ENCODE assay signal across 2 cellular contexts in the genomic region with DNA sequence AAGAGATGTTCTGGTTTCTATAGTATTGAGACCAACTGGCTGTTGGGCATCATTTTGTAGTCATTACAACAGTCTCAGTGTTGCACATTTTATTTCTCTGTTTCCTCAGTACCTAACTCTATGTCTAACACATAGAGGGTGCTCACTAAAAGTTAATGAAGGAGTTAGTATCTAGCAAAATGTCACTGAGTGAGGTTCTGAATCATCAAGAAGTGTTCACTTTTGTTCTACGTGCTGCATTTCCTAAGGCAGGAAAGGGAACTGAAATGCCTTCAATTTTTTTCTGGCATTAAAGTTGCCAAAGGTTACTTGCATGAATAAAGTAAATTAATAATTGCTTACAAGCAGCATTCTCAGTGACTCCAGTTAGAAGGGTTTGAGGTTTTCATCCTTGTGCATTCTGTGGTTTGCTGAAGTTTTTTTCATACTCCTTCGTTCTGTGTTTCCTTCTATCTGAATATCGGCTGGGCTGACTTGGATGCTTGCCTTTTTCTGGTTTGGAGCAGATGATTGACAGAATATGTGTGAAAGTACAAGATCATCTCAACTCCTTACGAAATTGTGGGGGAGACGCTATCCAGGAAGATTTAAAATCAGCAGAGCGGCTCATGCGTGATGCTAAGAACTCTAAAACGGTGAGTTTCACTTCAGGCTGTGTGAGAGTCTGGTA.
A peak's percentile ranks its signal among the peaks of the same experiment; 100 is the strongest.
TF ChIP-seq lines count a peak whose summit lies in the region.

No MANE protein-coding gene starts in this region.

TF ChIP-seq in K562, 482 proteins besides CTCF, POLR2A, EP300 and RAD21 (continued from another document):
- TF ChIP-seq, protein P1, sequence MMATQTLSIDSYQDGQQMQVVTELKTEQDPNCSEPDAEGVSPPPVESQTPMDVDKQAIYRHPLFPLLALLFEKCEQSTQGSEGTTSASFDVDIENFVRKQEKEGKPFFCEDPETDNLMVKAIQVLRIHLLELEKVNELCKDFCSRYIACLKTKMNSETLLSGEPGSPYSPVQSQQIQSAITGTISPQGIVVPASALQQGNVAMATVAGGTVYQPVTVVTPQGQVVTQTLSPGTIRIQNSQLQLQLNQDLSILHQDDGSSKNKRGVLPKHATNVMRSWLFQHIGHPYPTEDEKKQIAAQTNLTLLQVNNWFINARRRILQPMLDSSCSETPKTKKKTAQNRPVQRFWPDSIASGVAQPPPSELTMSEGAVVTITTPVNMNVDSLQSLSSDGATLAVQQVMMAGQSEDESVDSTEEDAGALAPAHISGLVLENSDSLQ (IDR thresholded peaks at IDR 0.05), result peak; percentile 29; the same call in 1 of the 2 replicates
TF ChIP-seq in K562: peak in this region for 1.

TF ChIP-seq in WTC11, 78 proteins besides CTCF, POLR2A, EP300 and RAD21 (continued from another document):
- TF ChIP-seq, protein P2, sequence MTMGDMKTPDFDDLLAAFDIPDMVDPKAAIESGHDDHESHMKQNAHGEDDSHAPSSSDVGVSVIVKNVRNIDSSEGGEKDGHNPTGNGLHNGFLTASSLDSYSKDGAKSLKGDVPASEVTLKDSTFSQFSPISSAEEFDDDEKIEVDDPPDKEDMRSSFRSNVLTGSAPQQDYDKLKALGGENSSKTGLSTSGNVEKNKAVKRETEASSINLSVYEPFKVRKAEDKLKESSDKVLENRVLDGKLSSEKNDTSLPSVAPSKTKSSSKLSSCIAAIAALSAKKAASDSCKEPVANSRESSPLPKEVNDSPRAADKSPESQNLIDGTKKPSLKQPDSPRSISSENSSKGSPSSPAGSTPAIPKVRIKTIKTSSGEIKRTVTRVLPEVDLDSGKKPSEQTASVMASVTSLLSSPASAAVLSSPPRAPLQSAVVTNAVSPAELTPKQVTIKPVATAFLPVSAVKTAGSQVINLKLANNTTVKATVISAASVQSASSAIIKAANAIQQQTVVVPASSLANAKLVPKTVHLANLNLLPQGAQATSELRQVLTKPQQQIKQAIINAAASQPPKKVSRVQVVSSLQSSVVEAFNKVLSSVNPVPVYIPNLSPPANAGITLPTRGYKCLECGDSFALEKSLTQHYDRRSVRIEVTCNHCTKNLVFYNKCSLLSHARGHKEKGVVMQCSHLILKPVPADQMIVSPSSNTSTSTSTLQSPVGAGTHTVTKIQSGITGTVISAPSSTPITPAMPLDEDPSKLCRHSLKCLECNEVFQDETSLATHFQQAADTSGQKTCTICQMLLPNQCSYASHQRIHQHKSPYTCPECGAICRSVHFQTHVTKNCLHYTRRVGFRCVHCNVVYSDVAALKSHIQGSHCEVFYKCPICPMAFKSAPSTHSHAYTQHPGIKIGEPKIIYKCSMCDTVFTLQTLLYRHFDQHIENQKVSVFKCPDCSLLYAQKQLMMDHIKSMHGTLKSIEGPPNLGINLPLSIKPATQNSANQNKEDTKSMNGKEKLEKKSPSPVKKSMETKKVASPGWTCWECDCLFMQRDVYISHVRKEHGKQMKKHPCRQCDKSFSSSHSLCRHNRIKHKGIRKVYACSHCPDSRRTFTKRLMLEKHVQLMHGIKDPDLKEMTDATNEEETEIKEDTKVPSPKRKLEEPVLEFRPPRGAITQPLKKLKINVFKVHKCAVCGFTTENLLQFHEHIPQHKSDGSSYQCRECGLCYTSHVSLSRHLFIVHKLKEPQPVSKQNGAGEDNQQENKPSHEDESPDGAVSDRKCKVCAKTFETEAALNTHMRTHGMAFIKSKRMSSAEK (CRISPR knock-in tag; IDR thresholded peaks at IDR 0.05; ENCODE audit: borderline replicate concordance), result no peak
